Comparison of ENCODE assay signal across 10 cellular contexts in the genomic region with DNA sequence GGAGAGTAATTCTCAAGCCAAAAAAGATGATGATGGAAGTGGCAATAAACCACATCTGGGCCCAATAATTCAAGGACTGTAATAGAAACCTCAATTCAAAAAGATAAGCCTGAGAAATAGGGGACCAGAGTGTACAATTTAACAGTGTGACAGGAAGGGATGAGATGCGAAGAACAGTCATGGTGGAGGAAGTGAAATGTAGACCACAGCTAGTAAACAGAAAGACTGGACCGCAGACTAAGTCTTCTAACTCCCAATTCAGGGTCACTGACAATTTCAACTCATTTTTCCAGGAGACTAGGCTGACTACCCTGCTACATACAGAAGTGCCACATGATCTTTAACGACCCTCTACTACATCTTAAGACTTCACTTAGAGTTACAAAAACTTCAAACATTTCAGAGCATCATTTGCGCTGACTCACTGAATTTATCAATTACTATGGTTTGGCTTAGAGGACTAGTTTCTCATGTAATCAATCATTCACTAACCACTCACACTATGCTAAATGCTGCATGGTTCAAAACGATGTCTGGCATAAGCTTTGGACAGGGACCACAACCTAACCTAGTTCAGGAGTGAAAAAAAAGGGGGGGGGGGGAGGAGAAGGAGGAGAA. TPM values are rescaled to one million over a fixed set of nuclear protein-coding genes. Genes with fewer than 3 reads are reported as not detected.
DNase-seq lines count a peak whose midpoint lies in the region; ATAC-seq, FAIRE-seq and TF ChIP-seq lines count a peak whose summit lies in the region.
"Had no signal": no experiment of that assay in that cellular context is flagged by ENCODE, and none has a peak within 500 bp of the region (broad histone marks: within the 10 kb centered on the region; RNA-seq: fewer than 3 reads in every experiment).

No MANE protein-coding gene starts in this region.

- H3K27ac ChIP-seq in astrocyte (ENCODE audit: low read depth, low read length) = no peak overlapping the region
- H3K27ac ChIP-seq in WERI-Rb-1 = no peak overlapping the region
- H3K27ac ChIP-seq: gastroesophageal sphincter, thyroid gland had no signal

- peak overlapping the region; percentile 63 for H3K27ac Mint-ChIP-seq in astrocyte (ENCODE audit: unreplicated experiment)

- H3K4me3 Mint-ChIP-seq in astrocyte (ENCODE audit: unreplicated experiment) = no peak overlapping the region

- FAIRE-seq in astrocyte (lab: Jason Lieb, UNC) = peak; percentile 77

- H4K20me1 ChIP-seq in astrocyte (ENCODE audit: insufficient read depth, low read length) = peaks cover 98% of the 10 kb centered on the region

- no peaks in the 10 kb centered on the region for H3K4me1 ChIP-seq in astrocyte (ENCODE audit: insufficient read depth, low read length)

- H3K27me3 Mint-ChIP-seq in astrocyte (ENCODE audit: low read depth, unreplicated experiment) = no peaks in the 10 kb centered on the region

- no peak overlapping the region for H3K9ac ChIP-seq in astrocyte (ENCODE audit: low read length)

- H3K9me3 Mint-ChIP-seq in astrocyte (ENCODE audit: unreplicated experiment) = no peaks in the 10 kb centered on the region

- no peak overlapping the region for H3K4me2 ChIP-seq in astrocyte (ENCODE audit: low read length)

- H3K4me3 ChIP-seq in GM12865 (ENCODE audit: low read depth, low read length) (no peak overlapping the region), astrocyte (ENCODE audit: insufficient read depth, low read depth, low read length) (no peak overlapping the region), WERI-Rb-1 (ENCODE audit: low read depth, low read length) (no peak overlapping the region)
- H3K4me3 ChIP-seq: gastroesophageal sphincter, thyroid gland had no signal

- H3K9me3 ChIP-seq in astrocyte (ENCODE audit: insufficient read depth, low read depth, low read length) = no peaks in the 10 kb centered on the region
- H3K9me3 ChIP-seq in WERI-Rb-1 (ENCODE audit: severe bottlenecking) = no peaks in the 10 kb centered on the region
- H3K9me3 ChIP-seq: gastroesophageal sphincter, thyroid gland had no signal

- no peaks in the 10 kb centered on the region for H3K27me3 ChIP-seq in astrocyte (ENCODE audit: insufficient read depth, low read length)
- no peaks in the 10 kb centered on the region for H3K27me3 ChIP-seq in WERI-Rb-1 (ENCODE audit: insufficient read depth, low read depth, severe bottlenecking)
- H3K27me3 ChIP-seq: gastroesophageal sphincter, thyroid gland had no signal

- no peaks in the 10 kb centered on the region for H3K36me3 ChIP-seq in astrocyte (ENCODE audit: insufficient read depth, low read length)
- H3K36me3 ChIP-seq in WERI-Rb-1 = peaks cover 13% of the 10 kb centered on the region
- H3K36me3 ChIP-seq: gastroesophageal sphincter, thyroid gland had no signal

- intact Hi-C loops in cardiac septum (cut with DNase I) = no loop called here

- DNase-seq in GM12865 (ENCODE audit: low read depth) (peak; percentile 54), astrocyte (ENCODE audit: low read depth) (peak; percentile 55), cardiac septum (ENCODE audit: low spot score) (no peak), WERI-Rb-1 (no peak), NCI-H2107 treated with DMSO at 0.1 percent for 48 hours (lab: John Stamatoyannopoulos, UW; ENCODE audit: unreplicated experiment) (no peak), dedifferentiated amniotic fluid mesenchymal stem cell (ENCODE audit: extremely low spot score) (no peak)
- DNase-seq: thyroid gland had no signal

- TF ChIP-seq CTCF in GM12865 (IDR thresholded peaks at IDR 0.05; ENCODE audit: insufficient read depth, low read depth, low read length, missing control alignments) = no peak
- TF ChIP-seq CTCF in astrocyte (IDR thresholded peaks at IDR 0.05; ENCODE audit: insufficient read depth, low read depth, low read length) = no peak
- TF ChIP-seq CTCF in WERI-Rb-1 (IDR thresholded peaks at IDR 0.05; ENCODE audit: low read depth, low read length) = no peak

- peaks cover 39% of the 10 kb centered on the region for H3K4me1 Mint-ChIP-seq in astrocyte (ENCODE audit: low read depth, unreplicated experiment)

- ATAC-seq in GM21367 (IDR thresholded peaks at IDR 0.05; ENCODE audit: unreplicated experiment) (peak; percentile 75), HG03196 (IDR thresholded peaks at IDR 0.05; ENCODE audit: unreplicated experiment) (peak; percentile 76)
- ATAC-seq: gastroesophageal sphincter had no signal

- peaks cover 100% of the 10 kb centered on the region for H3K79me2 ChIP-seq in astrocyte (ENCODE audit: insufficient read depth, low read length)

- no peaks in the 10 kb centered on the region for H3K36me3 Mint-ChIP-seq in astrocyte (ENCODE audit: low read depth, unreplicated experiment)

- H2AFZ ChIP-seq in astrocyte (ENCODE audit: low read depth, low read length) = no peak overlapping the region

RNA-seq across cellular contexts. Expression of a gene that starts 9.0 kb away (rescaled TPM):
- 78.2 and 95.5 TPM in 2 replicates for total RNA-seq in astrocyte
- total RNA-seq in cardiac septum = 66.0 TPM

Comparison
In these comparisons a context has a peak if more than half of its experiments do, and no peak if none do; other contexts are left out.
1. DNase-seq: peak in GM12865 (single experiment) and astrocyte (single experiment); none in cardiac septum (single experiment), WERI-Rb-1 (single experiment), NCI-H2107 treated with DMSO at 0.1 percent for 48 hours (single experiment) and dedifferentiated amniotic fluid mesenchymal stem cell (single experiment).